ENCODE assay signal across 11 cellular contexts in genomic region chr4:176309046-176309445, GRCh38. TPM values are rescaled to one million over a fixed set of nuclear protein-coding genes. Genes with fewer than 3 reads are reported as not detected.
A peak's percentile ranks its signal among the peaks of the same experiment; 100 is the strongest.
DNase-seq lines count a peak whose midpoint lies in the region; ATAC-seq and TF ChIP-seq lines count a peak whose summit lies in the region.
"Had no signal": no experiment of that assay in that cellular context is flagged by ENCODE, and none has a peak within 500 bp of the region (broad histone marks: within the 10 kb centered on the region; RNA-seq: fewer than 3 reads in every experiment).

No MANE protein-coding gene starts in this region.

- no peaks in the 10 kb centered on the region for H3K4me1 Mint-ChIP-seq in activated T-helper 2 cell treated with anti-CD3 and anti-CD28 coated beads, Interferon-gamma antibody, Interleukin-2, Interleukin-4, amounts not matched to agents 10 μg/mL and 5 μg/mL and 100 μg/mL, durations not matched to agents 14 hours and 24 hours and 36 hours (ENCODE audit: low read depth)
- no peaks in the 10 kb centered on the region for H3K4me1 Mint-ChIP-seq in osteocyte (ENCODE audit: unreplicated experiment)

- TF ChIP-seq CTCF in osteocyte (IDR thresholded peaks at IDR 0.05): no peak

- H3K9me3 Mint-ChIP-seq in activated T-helper 2 cell treated with anti-CD3 and anti-CD28 coated beads, Interferon-gamma antibody, Interleukin-2, Interleukin-4, amounts not matched to agents 10 μg/mL and 5 μg/mL and 100 μg/mL, durations not matched to agents 14 hours and 24 hours and 36 hours: no peaks in the 10 kb centered on the region
- no peaks in the 10 kb centered on the region for H3K9me3 Mint-ChIP-seq in osteocyte (ENCODE audit: unreplicated experiment)

- H3K27ac Mint-ChIP-seq in activated T-helper 2 cell treated with anti-CD3 and anti-CD28 coated beads, Interferon-gamma antibody, Interleukin-2, Interleukin-4, amounts not matched to agents 10 μg/mL and 5 μg/mL and 100 μg/mL, durations not matched to agents 14 hours and 24 hours and 36 hours: no peak overlapping the region
- H3K27ac Mint-ChIP-seq in osteocyte (ENCODE audit: unreplicated experiment): no peak overlapping the region

- H3K4me3 Mint-ChIP-seq in activated T-helper 2 cell treated with anti-CD3 and anti-CD28 coated beads, Interferon-gamma antibody, Interleukin-2, Interleukin-4, amounts not matched to agents 10 μg/mL and 5 μg/mL and 100 μg/mL, durations not matched to agents 14 hours and 24 hours and 36 hours (ENCODE audit: low read depth): no peak overlapping the region
- no peak overlapping the region for H3K4me3 Mint-ChIP-seq in osteocyte (ENCODE audit: unreplicated experiment)

- ATAC-seq in GM21737 (IDR thresholded peaks at IDR 0.05; ENCODE audit: unreplicated experiment) (peak; percentile 99), HG03280 (IDR thresholded peaks at IDR 0.05; ENCODE audit: unreplicated experiment) (peak; percentile 99)

- intact Hi-C loops in activated T-helper 2 cell treated with anti-CD3 and anti-CD28 coated beads, Interferon-gamma antibody, Interleukin-2, Interleukin-4, amounts not matched to agents 10 μg/mL and 5 μg/mL and 100 μg/mL, durations not matched to agents 14 hours and 24 hours and 36 hours (cut with micrococcal nuclease): no loop called here

- H3K36me3 Mint-ChIP-seq in activated T-helper 2 cell treated with anti-CD3 and anti-CD28 coated beads, Interferon-gamma antibody, Interleukin-2, Interleukin-4, amounts not matched to agents 10 μg/mL and 5 μg/mL and 100 μg/mL, durations not matched to agents 14 hours and 24 hours and 36 hours (ENCODE audit: low read depth): no peaks in the 10 kb centered on the region
- no peaks in the 10 kb centered on the region for H3K36me3 Mint-ChIP-seq in osteocyte (ENCODE audit: unreplicated experiment)

- H3K27me3 Mint-ChIP-seq in activated T-helper 2 cell treated with anti-CD3 and anti-CD28 coated beads, Interferon-gamma antibody, Interleukin-2, Interleukin-4, amounts not matched to agents 10 μg/mL and 5 μg/mL and 100 μg/mL, durations not matched to agents 14 hours and 24 hours and 36 hours (ENCODE audit: low read depth): peaks cover 24% of the 10 kb centered on the region
- H3K27me3 Mint-ChIP-seq in osteocyte (ENCODE audit: unreplicated experiment): no peaks in the 10 kb centered on the region

- peak; percentile 12 for DNase-seq in stimulated activated CD4-positive, alpha-beta T cell treated with anti-CD3 and anti-CD28 coated beads, Interleukin-1b, Interleukin-23, amount 100 ng/mL, for 48 hours
- no peak for DNase-seq in stimulated activated CD4-positive, alpha-beta T cell treated with anti-CD3 and anti-CD28 coated beads, Interleukin-4, amount 100 ng/mL, for 4 hours
- DNase-seq in iPS-NIHi11 (ENCODE audit: low spot score): no peak
- DNase-seq in stimulated activated naive CD4-positive, alpha-beta T cell treated with Interleukin-2 at 50 U/mL for 16 hours (lab: John Stamatoyannopoulos, UW): no peak
- no peak for DNase-seq in activated T-helper 2 cell treated with anti-CD3 and anti-CD28 coated beads, Interferon-gamma antibody, Interleukin-2, Interleukin-4, amounts not matched to agents 10 μg/mL and 5 μg/mL and 100 μg/mL, durations not matched to agents 14 hours and 24 hours and 36 hours (ENCODE audit: low spot score)
- DNase-seq in osteocyte (ENCODE audit: extremely low spot score, unreplicated experiment): no peak
- DNase-seq: GF-D8, Right ventricle myocardium superior had no signal

RNA-seq across cellular contexts. Expression of gene SPCS3, which starts 10.7 kb away (rescaled TPM):
- total RNA-seq in activated T-helper 2 cell treated with anti-CD3 and anti-CD28 coated beads, Interferon-gamma antibody, Interleukin-2, Interleukin-4, amounts not matched to agents 10 μg/mL and 5 μg/mL and 100 μg/mL, durations not matched to agents 14 hours and 24 hours and 36 hours: 197 and 208 TPM in 2 replicates
- 118 and 128 TPM in 2 replicates for total RNA-seq in osteocyte

RNA-seq across cellular contexts. Expression of gene ASB5, which starts 40.0 kb away (rescaled TPM):
- total RNA-seq in activated T-helper 2 cell treated with anti-CD3 and anti-CD28 coated beads, Interferon-gamma antibody, Interleukin-2, Interleukin-4, amounts not matched to agents 10 μg/mL and 5 μg/mL and 100 μg/mL, durations not matched to agents 14 hours and 24 hours and 36 hours: not detected in 2 replicates
- 0.32 TPM in 1 of 2 replicates, not detected in the other for total RNA-seq in osteocyte
- total RNA-seq: kidney epithelial cell had no signal
